ENCODE assay signal across 8 cellular contexts in the genomic region with DNA sequence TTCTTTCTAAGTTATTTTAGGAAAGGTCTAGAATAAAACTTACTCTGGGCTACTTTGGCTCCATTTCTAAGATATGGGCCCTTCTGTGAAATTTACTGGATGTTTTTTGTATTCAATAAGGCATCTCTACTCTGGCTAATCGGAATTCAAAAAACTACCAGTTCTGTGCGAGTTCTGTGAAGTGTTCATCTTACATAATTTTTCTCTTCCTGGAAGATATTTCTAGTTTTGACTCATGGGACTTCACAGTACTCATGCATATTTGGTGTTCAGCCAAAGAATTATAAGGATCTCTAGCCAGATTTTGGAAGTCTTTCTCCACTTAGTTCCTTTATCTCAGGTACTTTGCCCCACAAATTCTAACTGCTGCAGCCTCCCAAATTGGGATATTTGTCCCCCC. TPM values are rescaled to one million over a fixed set of nuclear protein-coding genes. Genes with fewer than 3 reads are reported as not detected.
A peak's percentile ranks its signal among the peaks of the same experiment; 100 is the strongest.
DNase-seq lines count a peak whose midpoint lies in the region; ATAC-seq, FAIRE-seq and TF ChIP-seq lines count a peak whose summit lies in the region.

No MANE protein-coding gene starts in this region.

- peaks cover 12% of the 10 kb centered on the region for H3F3A ChIP-seq in GM23248 (ENCODE audit: insufficient read depth)

- H3K36me3 ChIP-seq in GM23248 (ENCODE audit: low read depth) (no peaks in the 10 kb centered on the region), astrocyte (ENCODE audit: insufficient read depth, low read length) (no peaks in the 10 kb centered on the region)

- in situ Hi-C loops in GM23248 (cut with MboI): no loop called here

- H3K36me3 Mint-ChIP-seq in astrocyte (ENCODE audit: low read depth, unreplicated experiment): no peaks in the 10 kb centered on the region

- H3K27ac ChIP-seq in GM23248 (peak overlapping the region; percentile 57), astrocyte (ENCODE audit: low read depth, low read length) (no peak overlapping the region)

- H3K4me1 Mint-ChIP-seq in astrocyte (ENCODE audit: low read depth, unreplicated experiment): peaks cover 8% of the 10 kb centered on the region

- peak; percentile 73 for FAIRE-seq in astrocyte (lab: Jason Lieb, UNC)

- no peaks in the 10 kb centered on the region for H3K9me3 ChIP-seq in GM23248 (ENCODE audit: low read depth)
- no peaks in the 10 kb centered on the region for H3K9me3 ChIP-seq in astrocyte (ENCODE audit: insufficient read depth, low read depth, low read length)

- no peaks in the 10 kb centered on the region for H3K79me2 ChIP-seq in GM23248 (ENCODE audit: insufficient read depth)
- H3K79me2 ChIP-seq in astrocyte (ENCODE audit: insufficient read depth, low read length): no peaks in the 10 kb centered on the region

- H3K9ac ChIP-seq in GM23248 (peak overlapping the region; percentile 54), astrocyte (ENCODE audit: low read length) (no peak overlapping the region)

- H3K4me3 ChIP-seq in GM23248 (peak overlapping the region; percentile 23), astrocyte (ENCODE audit: insufficient read depth, low read depth, low read length) (no peak overlapping the region)

- no peak overlapping the region for H3K27ac Mint-ChIP-seq in astrocyte (ENCODE audit: unreplicated experiment)

- peaks cover 1% of the 10 kb centered on the region for H3K9me3 Mint-ChIP-seq in astrocyte (ENCODE audit: unreplicated experiment)

- DNase-seq in AML-193 (lab: John Stamatoyannopoulos, UW): peak; percentile 61 to 71
- DNase-seq in GM23248: peak; percentile 91
- peak; percentile 71 for DNase-seq in astrocyte (ENCODE audit: low read depth)
- peak; percentile 32 for DNase-seq in myocyte (ENCODE audit: low read depth)
- no peak for DNase-seq in NCI-H82 treated with DMSO at 0.1 percent for 48 hours (lab: John Stamatoyannopoulos, UW; ENCODE audit: unreplicated experiment)
- no peak for DNase-seq in DMS79 treated with DMSO at 0.1 percent for 48 hours (lab: John Stamatoyannopoulos, UW)

- H3K4me1 ChIP-seq in GM23248 (ENCODE audit: insufficient read depth) (peaks cover 35% of the 10 kb centered on the region), astrocyte (ENCODE audit: insufficient read depth, low read length) (peaks cover 4% of the 10 kb centered on the region)

- WGBS in GM23248 (ENCODE audit: low coverage in 1 of 2, low lambda C conversion rate in 2 of 2, missing lambda C conversion rate in 2 of 2), 2 experiments: 2 to 4% methylated on average over 2 of the region's 2 CpGs

- H2AFZ ChIP-seq in GM23248 (peak overlapping the region; percentile 78), astrocyte (ENCODE audit: low read depth, low read length) (no peak overlapping the region)

- no peak for TF ChIP-seq CTCF in astrocyte (IDR thresholded peaks at IDR 0.05; ENCODE audit: insufficient read depth, low read depth, low read length)

- no peaks in the 10 kb centered on the region for H4K20me1 ChIP-seq in GM23248 (ENCODE audit: insufficient read depth)
- no peaks in the 10 kb centered on the region for H4K20me1 ChIP-seq in astrocyte (ENCODE audit: insufficient read depth, low read length)

- no peaks in the 10 kb centered on the region for H3K27me3 Mint-ChIP-seq in astrocyte (ENCODE audit: low read depth, unreplicated experiment)

- ATAC-seq in HG03439 (IDR thresholded peaks at IDR 0.05; ENCODE audit: unreplicated experiment) (no peak), HG02870 (IDR thresholded peaks at IDR 0.05; ENCODE audit: unreplicated experiment) (no peak)

- no peaks in the 10 kb centered on the region for H3K27me3 ChIP-seq in GM23248 (replicated peaks; ENCODE audit: insufficient read depth)
- no peaks in the 10 kb centered on the region for H3K27me3 ChIP-seq in astrocyte (ENCODE audit: insufficient read depth, low read length)

- H3K4me2 ChIP-seq in GM23248 (ENCODE audit: unreplicated experiment): peak overlapping the region; percentile 70
- peak overlapping the region; percentile 22 for H3K4me2 ChIP-seq in astrocyte (ENCODE audit: low read length)

- no peak overlapping the region for H3K4me3 Mint-ChIP-seq in astrocyte (ENCODE audit: unreplicated experiment)

- no peaks in the 10 kb centered on the region for H3K9me2 ChIP-seq in GM23248 (ENCODE audit: insufficient read depth)

RNA-seq across cellular contexts. Expression of gene MBNL1, which starts 46.4 kb away (rescaled TPM):
- total RNA-seq in GM23248 (2014; rRNA removed; shearing (Covaris generic)): 251 and 262 TPM in 2 replicates
- 81.7 and 89.5 TPM in 2 replicates for polyA plus RNA-seq in GM23248 (2016; fragmentation: Nextera tagmentation; extraction: Ambion mirVana)
- total RNA-seq in astrocyte: 89.1 and 93.1 TPM in 2 replicates
- 83.7 and 115 TPM in 2 replicates for total RNA-seq in myocyte
- 32.9 TPM for polyA plus RNA-seq in myocyte (2012)

Comparison
In these comparisons a context has a peak if more than half of its experiments do, and no peak if none do; other contexts are left out.
1. DNase-seq: peak in AML-193 (2 of 2), GM23248 (single experiment), astrocyte (single experiment) and myocyte (single experiment); none in NCI-H82 treated with DMSO at 0.1 percent for 48 hours (single experiment) and DMS79 treated with DMSO at 0.1 percent for 48 hours (single experiment).